ENCODE assay signal across 1 cellular context in genomic region chr16:68310441-68311315, GRCh38.
A peak's percentile ranks its signal among the peaks of the same experiment; 100 is the strongest.
TF ChIP-seq lines count a peak whose summit lies in the region.

PRMT7 (plus strand) TSS chr16:68311019; CDS start chr16:68315980, 4,961 bp downstream.
SLC7A6OS (minus strand) TSS chr16:68310946; CDS start chr16:68310926, 20 bp downstream.

TF ChIP-seq in IMR-90, 13 proteins besides CTCF, POLR2A, EP300 and RAD21 (continued from another document):
- TF ChIP-seq USF2 (IDR thresholded peaks at IDR 0.05; ENCODE audit: low read depth, low read length) = peak; percentile 34; the same call in 1 of the 2 replicates
TF ChIP-seq in IMR-90: peak in this region for 4.
